In the genomic region with DNA sequence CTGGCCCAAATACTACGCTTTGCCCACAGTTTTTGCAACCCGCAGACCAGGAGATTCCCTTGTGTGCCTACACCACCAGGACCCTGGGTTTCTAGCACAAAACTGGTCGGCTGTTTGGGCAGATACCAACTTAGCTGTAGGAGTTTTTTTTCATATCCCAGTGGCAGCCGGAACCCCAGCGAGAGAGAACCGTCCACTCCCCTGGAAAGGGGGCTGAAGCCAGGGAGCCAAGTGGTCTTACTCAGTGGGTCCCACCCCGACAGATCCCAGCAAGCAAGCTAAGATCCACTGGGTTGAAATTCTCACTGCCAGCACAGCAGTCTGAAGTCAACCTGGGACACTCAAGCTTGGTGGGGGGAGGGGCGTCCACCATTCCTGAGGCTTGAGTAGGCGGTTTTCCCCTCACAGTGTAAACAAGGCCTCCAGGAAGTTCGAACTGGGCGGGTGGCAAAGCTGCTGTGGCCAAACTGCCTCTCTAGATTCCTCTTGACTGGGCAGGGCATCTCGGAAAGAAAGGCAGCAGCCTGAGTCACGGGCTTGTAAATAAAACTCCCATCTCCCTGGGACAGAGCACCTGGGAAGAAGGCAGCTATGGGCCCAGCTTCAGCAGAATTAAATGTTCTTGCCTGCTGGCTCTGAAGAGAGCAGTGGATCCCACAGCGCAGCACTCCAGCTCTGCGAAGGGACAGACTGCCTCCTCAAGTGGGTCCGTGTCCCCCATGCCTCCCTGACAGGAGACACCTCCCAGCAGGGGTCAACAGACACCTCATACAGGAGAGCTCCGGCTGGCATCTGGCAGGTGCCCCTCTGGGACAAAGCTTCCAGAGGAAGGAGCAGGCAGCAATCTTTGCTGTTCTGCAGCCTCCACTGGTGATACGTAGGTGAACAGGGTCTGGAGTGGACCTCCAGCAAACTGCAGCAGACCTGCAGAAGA, we compare ENCODE assay signal across 8 cellular contexts.
DNase-seq lines count a peak whose midpoint lies in the region; TF ChIP-seq lines count a peak whose summit lies in the region.
"Not testable (repeated sequence)": the region's sequence is repeated elsewhere in the genome, so short reads cannot be mapped to it uniquely, and the experiment has no call there.

No MANE protein-coding gene starts in this region.

- peak in 1 of 2 donors; percentile 39 for TF ChIP-seq POLR2A in thyroid gland (IDR thresholded peaks at IDR 0.05)

- H3K27ac Mint-ChIP-seq in activated T-cell treated with anti-CD3 and anti-CD28 coated beads, Interleukin-2, amount 50 U/mL, for 24 hours: peak overlapping the region; percentile 54
- peak overlapping the region; percentile 11 for H3K27ac Mint-ChIP-seq in nephron progenitor cell

- not testable (repeated sequence) for H3K27me3 ChIP-seq in esophagus (ENCODE audit: control insufficient read depth in 1 of 2, insufficient read depth in 2 of 2, low read length in 2 of 2); thyroid gland

- H3K4me1 ChIP-seq in esophagus (ENCODE audit: control insufficient read depth in 2 of 2, insufficient read depth in 2 of 2, low read length in 1 of 2): not testable (repeated sequence)
- peaks cover 19 to 20% of the 10 kb centered on the region in 2 donors for H3K4me1 ChIP-seq in thyroid gland

- peak overlapping the region; percentile 90 to 94 for H3K27ac ChIP-seq in esophagus (ENCODE audit: low read depth in 2 of 2, low read length in 1 of 2)
- H3K27ac ChIP-seq in thyroid gland: peak overlapping the region; percentile 47 to 78 (median 77)

- TF ChIP-seq CTCF in nephron progenitor cell (IDR thresholded peaks at IDR 0.05): not testable (repeated sequence)
- TF ChIP-seq CTCF in thyroid gland (IDR thresholded peaks at IDR 0.05): peak in 1 of 6 experiments; percentile 11

- H3K36me3 Mint-ChIP-seq in activated T-cell treated with anti-CD3 and anti-CD28 coated beads, Interleukin-2, amount 50 U/mL, for 24 hours (ENCODE audit: low read depth): peaks cover 84% of the 10 kb centered on the region
- peaks cover 55% of the 10 kb centered on the region for H3K36me3 Mint-ChIP-seq in nephron progenitor cell (ENCODE audit: low read depth)

- peaks cover 41% of the 10 kb centered on the region for H3K4me1 Mint-ChIP-seq in activated T-cell treated with anti-CD3 and anti-CD28 coated beads, Interleukin-2, amount 50 U/mL, for 24 hours (ENCODE audit: low read depth)
- peaks cover 21% of the 10 kb centered on the region for H3K4me1 Mint-ChIP-seq in nephron progenitor cell

- not testable (repeated sequence) for H3K9me3 ChIP-seq in esophagus (ENCODE audit: control insufficient read depth in 2 of 2, insufficient read depth in 1 of 2, low read depth in 1 of 2, low read length in 1 of 2); thyroid gland

- H3K4me3 Mint-ChIP-seq in activated T-cell treated with anti-CD3 and anti-CD28 coated beads, Interleukin-2, amount 50 U/mL, for 24 hours; nephron progenitor cell: not testable (repeated sequence)

- 69 to 70% methylated on average over 17 to 18 of the region's 18 CpGs for WGBS in esophagus, 2 donors
- 39 to 42% methylated on average over 11 to 13 of the region's 18 CpGs for WGBS in thyroid gland, 2 donors

- not testable (repeated sequence) for H3K4me3 ChIP-seq in esophagus (ENCODE audit: low read depth in 1 of 2, low read length in 2 of 2); thyroid gland (replicated peaks in 1 of 3)

- DNase-seq in COLO668 (lab: John Stamatoyannopoulos, UW; ENCODE audit: unreplicated experiment) (peak; percentile 87), HS-27A (ENCODE audit: low read depth) (peak; percentile 75), NCI-H526 (lab: John Stamatoyannopoulos, UW) (peak; percentile 94), iPS-NIHi7 (ENCODE audit: extremely low spot score) (peak; percentile 26), nephron progenitor cell (peak; percentile 57), thyroid gland (peak; percentile 98 to 99)
- not testable (repeated sequence) for DNase-seq in activated T-cell treated with anti-CD3 and anti-CD28 coated beads, Interleukin-2, amount 50 U/mL, for 24 hours

- not testable (repeated sequence) for H3K36me3 ChIP-seq in esophagus (ENCODE audit: control insufficient read depth in 2 of 2, insufficient read depth in 2 of 2, low read length in 1 of 2); thyroid gland

- intact Hi-C loops in thyroid gland (cut with DNase I): not testable (repeated sequence)

- not testable (repeated sequence) for H3K9me3 Mint-ChIP-seq in activated T-cell treated with anti-CD3 and anti-CD28 coated beads, Interleukin-2, amount 50 U/mL, for 24 hours
- H3K9me3 Mint-ChIP-seq in nephron progenitor cell: peaks cover 46% of the 10 kb centered on the region

- not testable (repeated sequence) for H3K27me3 Mint-ChIP-seq in activated T-cell treated with anti-CD3 and anti-CD28 coated beads, Interleukin-2, amount 50 U/mL, for 24 hours; nephron progenitor cell (ENCODE audit: low read depth, poor library complexity)
